Comparison of ENCODE assay signal across 20 cellular contexts in genomic region chr6:22152871-22153270, GRCh38.
"Had no signal": no experiment of that assay in that cellular context is flagged by ENCODE, and none has a peak within 500 bp of the region (broad histone marks: within the 10 kb centered on the region; RNA-seq: fewer than 3 reads in every experiment).

No MANE protein-coding gene starts in this region.

- H3K27me3 Mint-ChIP-seq: central memory CD8-positive, alpha-beta T cell had no signal

- H3K4me3 Mint-ChIP-seq: activated CD4-positive, alpha-beta T cell treated with anti-CD3 and anti-CD28 coated beads, Interleukin-2, amount 10 ng/mL, durations not matched to agents 7 days and 5 days; activated naive CD8-positive, alpha-beta T cell; central memory CD8-positive, alpha-beta T cell; effector memory CD8-positive, alpha-beta T cell; immature natural killer cell; naive thymus-derived CD8-positive, alpha-beta T cell had no signal

- H3K36me3 Mint-ChIP-seq: activated naive CD8-positive, alpha-beta T cell; immature natural killer cell; naive thymus-derived CD8-positive, alpha-beta T cell had no signal

- H3K27me3 ChIP-seq: brain microvascular endothelial cell, heart left ventricle, tibial nerve, uterus had no signal

- H3K4me1 Mint-ChIP-seq: central memory CD8-positive, alpha-beta T cell had no signal

- H3K27ac ChIP-seq: brain microvascular endothelial cell, epithelial cell of prostate, heart left ventricle, tibial nerve, uterus had no signal

- DNase-seq: activated CD4-positive, alpha-beta T cell treated with anti-CD3 and anti-CD28 coated beads, Interleukin-2, amount 10 ng/mL, durations not matched to agents 7 days and 5 days; activated CD4-positive, CD25-positive, alpha-beta regulatory T cell; activated CD8-positive, alpha-beta memory T cell treated with anti-CD3 and anti-CD28 coated beads for 24 hours; activated gamma-delta T cell treated with Interleukin-2 at 50 U/mL for 16 hours; amygdala; brain microvascular endothelial cell; cortex of kidney; effector memory CD8-positive, alpha-beta T cell; heart left ventricle; immature natural killer cell; mesenchymal stem cell; naive thymus-derived CD8-positive, alpha-beta T cell; stimulated activated CD4-positive, alpha-beta T cell treated with anti-CD3 and anti-CD28 coated beads, Interleukin-4, amount 100 ng/mL, for 1 hour; stimulated activated naive CD4-positive, alpha-beta T cell; substantia nigra; uterus had no signal

- ATAC-seq: effector memory CD8-positive, alpha-beta T cell; heart left ventricle; naive thymus-derived CD8-positive, alpha-beta T cell had no signal

- H3K36me3 ChIP-seq: brain microvascular endothelial cell, heart left ventricle, tibial nerve, uterus had no signal

- H3K9me3 ChIP-seq: heart left ventricle, tibial nerve, uterus had no signal

- H3K9me3 Mint-ChIP-seq: activated CD4-positive, alpha-beta T cell treated with anti-CD3 and anti-CD28 coated beads, Interleukin-2, amount 10 ng/mL, durations not matched to agents 7 days and 5 days; naive thymus-derived CD8-positive, alpha-beta T cell had no signal

- H3K27ac Mint-ChIP-seq: activated CD4-positive, alpha-beta T cell treated with anti-CD3 and anti-CD28 coated beads, Interleukin-2, amount 10 ng/mL, durations not matched to agents 7 days and 5 days; activated naive CD8-positive, alpha-beta T cell; effector memory CD8-positive, alpha-beta T cell; immature natural killer cell had no signal

- H3K4me3 ChIP-seq: heart left ventricle, tibial nerve, uterus had no signal

- H3K4me1 ChIP-seq: uterus had no signal
